ENCODE assay signal across 23 cellular contexts in genomic region chr5:58800410-58800809, GRCh38.
DNase-seq lines count a peak whose midpoint lies in the region; ATAC-seq and TF ChIP-seq lines count a peak whose summit lies in the region.
"Had no signal": no experiment of that assay in that cellular context is flagged by ENCODE, and none has a peak within 500 bp of the region (broad histone marks: within the 10 kb centered on the region; RNA-seq: fewer than 3 reads in every experiment).

No MANE protein-coding gene starts in this region.

- POLR2A ChIA-PET in A673 (lab: Charles Lee; ENCODE audit: low non-redundant PET) (no interaction called here), WTC11 (lab: Charles Lee) (no interaction called here)

- TF ChIP-seq CTCF in A673 (conservative IDR thresholded peaks at IDR 0.05; ENCODE audit: low read depth, low read length), result no peak
- TF ChIP-seq CTCF in WTC11 (IDR thresholded peaks at IDR 0.05), result no peak
- TF ChIP-seq CTCF in heart left ventricle (IDR thresholded peaks at IDR 0.05), result no peak

- H3K27me3 Mint-ChIP-seq in WTC11 (ENCODE audit: low read depth), result peaks cover 3% of the 10 kb centered on the region; the same call in 1 of the 2 replicates
- peaks cover 7% of the 10 kb centered on the region for H3K27me3 Mint-ChIP-seq in activated naive CD8-positive, alpha-beta T cell treated with anti-CD3 and anti-CD28 coated beads, Interleukin-2, amount 50 U/mL, for 24 hours

- no peak for TF ChIP-seq POLR2A in heart left ventricle (IDR thresholded peaks at IDR 0.05)

- 75 to 81% (median 80%) methylated on average over 6 of the region's 6 CpGs for WGBS in heart left ventricle, 4 donors

- H3K27ac ChIP-seq in A673 (ENCODE audit: low read depth, low read length, poor library complexity, severe bottlenecking), result no peak overlapping the region
- H3K27ac ChIP-seq in heart left ventricle, result no peak overlapping the region
- H3K27ac ChIP-seq: GM23248 had no signal

- intact Hi-C loops in A673 (cut with micrococcal nuclease; ENCODE audit: unreplicated experiment), result no loop called here
- intact Hi-C loops in heart left ventricle (cut with DNase I), result no loop called here

- H3K4me3 Mint-ChIP-seq in WTC11, result no peak overlapping the region
- H3K4me3 Mint-ChIP-seq in activated naive CD8-positive, alpha-beta T cell treated with anti-CD3 and anti-CD28 coated beads, Interleukin-2, amount 50 U/mL, for 24 hours, result no peak overlapping the region

- peak; percentile 73 for DNase-seq in A673 (ENCODE audit: low spot score)
- DNase-seq in NCI-H1417 (lab: John Stamatoyannopoulos, UW), result peak in 2 of 3 experiments; percentile 66 to 89
- DNase-seq in NCI-H2227 (lab: John Stamatoyannopoulos, UW; ENCODE audit: unreplicated experiment), result peak; percentile 11
- no peak for DNase-seq in WTC11 (ENCODE audit: low spot score)
- DNase-seq in activated naive CD8-positive, alpha-beta T cell treated with anti-CD3 and anti-CD28 coated beads, Interleukin-2, amount 50 U/mL, for 24 hours, result no peak
- DNase-seq in retina, result no peak
- no peak for DNase-seq in heart left ventricle
- DNase-seq: 8988T; GM23248; HCEC 1CT; IMR-90; KG1; MG63; NCI-H1105 treated with DMSO at 0.1 percent for 48 hours; NCI-H187; NCI-H2107; NCI-H226; NCI-H510A; NCI-H82; NK-92 treated with Interleukin-12 subunit alpha and Interleukin-12 subunit beta, amount 100 ng/mL, for 24 hours; PC-3 had no signal

- no peak overlapping the region for H3K27ac Mint-ChIP-seq in WTC11
- H3K27ac Mint-ChIP-seq in activated naive CD8-positive, alpha-beta T cell treated with anti-CD3 and anti-CD28 coated beads, Interleukin-2, amount 50 U/mL, for 24 hours, result no peak overlapping the region

- H3K9me3 ChIP-seq in A673 (ENCODE audit: low read depth, low read length, poor library complexity, severe bottlenecking) (no peaks in the 10 kb centered on the region), heart left ventricle (no peaks in the 10 kb centered on the region)
- H3K9me3 ChIP-seq: MG63 had no signal

- H3K36me3 ChIP-seq in A673 (ENCODE audit: insufficient read depth, low read length, poor library complexity, severe bottlenecking) (no peaks in the 10 kb centered on the region), heart left ventricle (no peaks in the 10 kb centered on the region)
- H3K36me3 ChIP-seq: MG63 had no signal

- no peaks in the 10 kb centered on the region for H3K36me3 Mint-ChIP-seq in WTC11
- no peaks in the 10 kb centered on the region for H3K36me3 Mint-ChIP-seq in activated naive CD8-positive, alpha-beta T cell treated with anti-CD3 and anti-CD28 coated beads, Interleukin-2, amount 50 U/mL, for 24 hours (ENCODE audit: low read depth)

- no peaks in the 10 kb centered on the region for H3K9me3 Mint-ChIP-seq in WTC11
- H3K9me3 Mint-ChIP-seq in activated naive CD8-positive, alpha-beta T cell treated with anti-CD3 and anti-CD28 coated beads, Interleukin-2, amount 50 U/mL, for 24 hours, result no peaks in the 10 kb centered on the region

- H3K27me3 ChIP-seq in A673 (replicated peaks; ENCODE audit: insufficient read depth, low read depth, low read length, poor library complexity) (no peaks in the 10 kb centered on the region), heart left ventricle (peaks cover 0 to 9% (median 0%) of the 10 kb centered on the region in 9 donors)

- CTCF ChIA-PET in A673 (lab: Charles Lee) (no interaction called here), WTC11 (lab: Charles Lee) (no interaction called here)

- H3K4me1 Mint-ChIP-seq in WTC11, result peaks cover 31% of the 10 kb centered on the region
- H3K4me1 Mint-ChIP-seq in activated naive CD8-positive, alpha-beta T cell treated with anti-CD3 and anti-CD28 coated beads, Interleukin-2, amount 50 U/mL, for 24 hours, result peaks cover 2% of the 10 kb centered on the region

- H3K4me3 ChIP-seq in A673 (ENCODE audit: low read depth, low read length, poor library complexity, severe bottlenecking) (no peak overlapping the region), heart left ventricle (no peak overlapping the region)
- H3K4me3 ChIP-seq: GM23248, MG63 had no signal

- H3K4me1 ChIP-seq in A673 (ENCODE audit: insufficient read depth, low read length, poor library complexity, severe bottlenecking), result peaks cover 20% of the 10 kb centered on the region
- no peaks in the 10 kb centered on the region for H3K4me1 ChIP-seq in heart left ventricle

- ATAC-seq in WTC11 (peak; percentile 76), HG03521 (IDR thresholded peaks at IDR 0.05; ENCODE audit: unreplicated experiment) (no peak), heart left ventricle (no peak)
- ATAC-seq in activated naive CD8-positive, alpha-beta T cell treated with anti-CD3 and anti-CD28 coated beads, Interleukin-2, amount 50 U/mL, for 24 hours, result no peak
- ATAC-seq: PC-3, SK-N-SH treated with all-trans-retinoic acid at 6 μM for 48 hours had no signal

- BruUV-seq in A673 (replicated peaks; lab: Mats Ljungman, UMichigan), result no TSS peak

TF ChIP-seq in WTC11, 78 proteins besides CTCF, POLR2A, EP300 and RAD21:
- TF ChIP-seq ZNF423 (CRISPR knock-in tag; IDR thresholded peaks at IDR 0.05), result 0 out of 2 replicates have a peak, but pooled peaks have one; percentile 32
- TF ChIP-seq KAT7 (CRISPR knock-in tag; IDR thresholded peaks at IDR 0.05; ENCODE audit: borderline replicate concordance), result no peak

Comparison
In these comparisons a context has a peak if more than half of its experiments do, and no peak if none do; other contexts are left out.
1. DNase-seq: peak in A673 (single experiment), NCI-H1417 (2 of 3) and NCI-H2227 (single experiment); none in WTC11 (single experiment), activated naive CD8-positive, alpha-beta T cell treated with anti-CD3 and anti-CD28 coated beads, Interleukin-2, amount 50 U/mL, for 24 hours (single experiment), retina (single experiment) and heart left ventricle (0 of 5).